ENCODE assay signal across 2 cellular contexts in genomic region chr5:143569722-143570567, GRCh38.
TF ChIP-seq lines count a peak whose summit lies in the region.

No MANE protein-coding gene starts in this region.

TF ChIP-seq in GM12878, 131 proteins besides CTCF, POLR2A, EP300 and RAD21:
- TF ChIP-seq CHD2 (IDR thresholded peaks at IDR 0.05; ENCODE audit: borderline replicate concordance, low read depth, low read length) = no peak
- TF ChIP-seq ATF2 (IDR thresholded peaks at IDR 0.05; ENCODE audit: low read length) = no peak
- TF ChIP-seq SPI1 (IDR thresholded peaks at IDR 0.05; ENCODE audit: borderline replicate concordance, insufficient read depth, low read depth, low read length) = 0 out of 2 replicates have a peak, but pooled peaks have one; percentile 6
- no peak for TF ChIP-seq MYB (IDR thresholded peaks at IDR 0.05; ENCODE audit: borderline replicate concordance, low read depth, low read length)
- peak; percentile 35 to 47; a peak in 2 of 4 replicates for TF ChIP-seq IKZF2 (IDR thresholded peaks at IDR 0.05)
- TF ChIP-seq IKZF1 (conservative IDR thresholded peaks at IDR 0.05) = 0 out of 2 replicates have a peak, but pooled peaks have one; percentile 41
- 0 out of 2 replicates have a peak, but pooled peaks have one; percentile 14 for TF ChIP-seq ZSCAN29 (IDR thresholded peaks at IDR 0.05)
- no peak for TF ChIP-seq USF1 (IDR thresholded peaks at IDR 0.05; ENCODE audit: borderline replicate concordance, extremely low read length, insufficient read depth, low read depth, low read length)
- 0 out of 2 replicates have a peak, but pooled peaks have one; percentile 28 for TF ChIP-seq ZNF687 (IDR thresholded peaks at IDR 0.05)
- no peak for TF ChIP-seq POLR2AphosphoS2 (IDR thresholded peaks at IDR 0.05; ENCODE audit: low read depth, low read length)
- TF ChIP-seq NBN (IDR thresholded peaks at IDR 0.05) = peak; percentile 34; the same call in 1 of the 2 replicates
- peak; percentile 53; the same call in 1 of the 2 replicates for TF ChIP-seq MTA2 (IDR thresholded peaks at IDR 0.05; ENCODE audit: low read depth)
- TF ChIP-seq IRF4 (IDR thresholded peaks at IDR 0.05; ENCODE audit: low read depth, low read length) = no peak
- no peak for TF ChIP-seq HDAC6 (IDR thresholded peaks at IDR 0.05; ENCODE audit: unreplicated experiment)
- no peak for TF ChIP-seq TARDBP (IDR thresholded peaks at IDR 0.05; ENCODE audit: borderline replicate concordance)
- TF ChIP-seq FOXK2 (IDR thresholded peaks at IDR 0.05) = no peak
- 0 out of 2 replicates have a peak, but pooled peaks have one; percentile 19 for TF ChIP-seq NR2C1 (IDR thresholded peaks at IDR 0.05)
- peak; percentile 60; the same call in 1 of the 2 replicates for TF ChIP-seq YY1 (IDR thresholded peaks at IDR 0.05; ENCODE audit: low read depth, low read length)
- TF ChIP-seq EGR1 (IDR thresholded peaks at IDR 0.05; ENCODE audit: borderline replicate concordance in 1 of 2, low read depth in 2 of 2, low read length in 2 of 2) = no peak
- no peak for TF ChIP-seq BMI1 (IDR thresholded peaks at IDR 0.05; ENCODE audit: borderline replicate concordance)
- TF ChIP-seq ESRRA (IDR thresholded peaks at IDR 0.05; ENCODE audit: low read length) = no peak
- TF ChIP-seq JUND (IDR thresholded peaks at IDR 0.05; ENCODE audit: low read depth, low read length) = no peak
- no peak for TF ChIP-seq TBL1XR1 (IDR thresholded peaks at IDR 0.05; ENCODE audit: low read depth, low read length)
- TF ChIP-seq SMARCA5 (IDR thresholded peaks at IDR 0.05) = 0 out of 2 replicates have a peak, but pooled peaks have one; percentile 17
- TF ChIP-seq ZNF24 (IDR thresholded peaks at IDR 0.05) = peak; percentile 45; the same call in 1 of the 2 replicates
- 0 out of 2 replicates have a peak, but pooled peaks have one; percentile 35 for TF ChIP-seq GATAD2B (conservative IDR thresholded peaks at IDR 0.05; ENCODE audit: low read depth)
- no peak for TF ChIP-seq RFX5 (IDR thresholded peaks at IDR 0.05; ENCODE audit: low read depth, low read length)
- peak; percentile 68 for TF ChIP-seq DPF2 (IDR thresholded peaks at IDR 0.05)
- no peak for TF ChIP-seq ZNF207 (IDR thresholded peaks at IDR 0.05; ENCODE audit: borderline replicate concordance)
- TF ChIP-seq SMAD1 (IDR thresholded peaks at IDR 0.05; ENCODE audit: low read depth, partially characterized antibody) = no peak
- 0 out of 2 replicates have a peak, but pooled peaks have one; percentile 10 for TF ChIP-seq ATF7 (IDR thresholded peaks at IDR 0.05; ENCODE audit: low read depth)
- TF ChIP-seq NR2F1 (conservative IDR thresholded peaks at IDR 0.05) = peak; percentile 43; the same call in 1 of the 2 replicates

TF ChIP-seq in HepG2, 621 proteins besides CTCF, POLR2A, EP300 and RAD21 (continues in another document):
- TF ChIP-seq ZNF605 (CRISPR knock-in tag; IDR thresholded peaks at IDR 0.05) = no peak
- TF ChIP-seq ZNF547 (CRISPR knock-in tag; IDR thresholded peaks at IDR 0.05) = no peak
- TF ChIP-seq ZNF224 (CRISPR knock-in tag; IDR thresholded peaks at IDR 0.05) = no peak
- TF ChIP-seq ZFX (CRISPR knock-in tag; IDR thresholded peaks at IDR 0.05; ENCODE audit: low read depth) = no peak
- TF ChIP-seq RORA (CRISPR knock-in tag; IDR thresholded peaks at IDR 0.05) = no peak
- TF ChIP-seq MED1 (CRISPR knock-in tag; IDR thresholded peaks at IDR 0.05) = peak; percentile 79
- TF ChIP-seq ZNF496 (CRISPR knock-in tag; IDR thresholded peaks at IDR 0.05; ENCODE audit: insufficient replicate concordance) = no peak
- TF ChIP-seq ZNF414 (CRISPR knock-in tag; IDR thresholded peaks at IDR 0.05) = 0 out of 2 replicates have a peak, but pooled peaks have one; percentile 54
- no peak for TF ChIP-seq SUZ12 (IDR thresholded peaks at IDR 0.05; ENCODE audit: low read depth, low read length)
- TF ChIP-seq ZNF639 (CRISPR knock-in tag; conservative IDR thresholded peaks at IDR 0.05) = no peak
- peak; percentile 74 for TF ChIP-seq TEAD3 (CRISPR knock-in tag; optimal IDR thresholded peaks at IDR 0.05; ENCODE audit: borderline replicate concordance)
- TF ChIP-seq ASH2L (IDR thresholded peaks at IDR 0.05; ENCODE audit: insufficient read length, low read depth, low read length) = no peak
- TF ChIP-seq ADNP (CRISPR knock-in tag; IDR thresholded peaks at IDR 0.05) = 0 out of 2 replicates have a peak, but pooled peaks have one; percentile 59
- TF ChIP-seq TFAP4 (IDR thresholded peaks at IDR 0.05; ENCODE audit: borderline replicate concordance, low read depth) = no peak
- peak; percentile 71; the same call in 1 of the 2 replicates for TF ChIP-seq CHD4 (IDR thresholded peaks at IDR 0.05; ENCODE audit: borderline replicate concordance, low read length)
- no peak for TF ChIP-seq NCOA5 (CRISPR knock-in tag; IDR thresholded peaks at IDR 0.05)
- TF ChIP-seq MXI1 (IDR thresholded peaks at IDR 0.05; ENCODE audit: borderline replicate concordance, low read depth, low read length) = no peak
- no peak for TF ChIP-seq FOXP1 (IDR thresholded peaks at IDR 0.05)
- peak; percentile 49; the same call in 1 of the 2 replicates for TF ChIP-seq FOXP1 (CRISPR knock-in tag; IDR thresholded peaks at IDR 0.05)
- peak; percentile 77 for TF ChIP-seq RARA (CRISPR knock-in tag; IDR thresholded peaks at IDR 0.05)
- no peak for TF ChIP-seq PRDM4 (CRISPR knock-in tag; IDR thresholded peaks at IDR 0.05; ENCODE audit: borderline replicate concordance)
- TF ChIP-seq ZNF772 (CRISPR knock-in tag; IDR thresholded peaks at IDR 0.05) = no peak
- TF ChIP-seq ZNF34 (CRISPR knock-in tag; IDR thresholded peaks at IDR 0.05; ENCODE audit: borderline replicate concordance) = no peak
- no peak for TF ChIP-seq CREBL2 (CRISPR knock-in tag; IDR thresholded peaks at IDR 0.05; ENCODE audit: borderline replicate concordance)
- TF ChIP-seq HNF4G (IDR thresholded peaks at IDR 0.05; ENCODE audit: borderline replicate concordance, low read depth, low read length) = peak; percentile 70; the same call in 1 of the 2 replicates
- peak; percentile 70; the same call in 1 of the 2 replicates for TF ChIP-seq HNF4G (CRISPR knock-in tag; IDR thresholded peaks at IDR 0.05; ENCODE audit: borderline replicate concordance, low read depth)
- peak; percentile 51; the same call in 1 of the 2 replicates for TF ChIP-seq MIXL1 (CRISPR knock-in tag; IDR thresholded peaks at IDR 0.05)
- TF ChIP-seq ZNF883 (CRISPR knock-in tag; IDR thresholded peaks at IDR 0.05; ENCODE audit: not compliant biosample characterization) = no peak
- TF ChIP-seq ZKSCAN1 (IDR thresholded peaks at IDR 0.05; ENCODE audit: low read length) = peak; percentile 93
- TF ChIP-seq ZXDC (CRISPR knock-in tag; IDR thresholded peaks at IDR 0.05) = no peak
- no peak for TF ChIP-seq ZNF556 (CRISPR knock-in tag; IDR thresholded peaks at IDR 0.05; ENCODE audit: borderline replicate concordance)
- TF ChIP-seq ZKSCAN8 (CRISPR knock-in tag; IDR thresholded peaks at IDR 0.05; ENCODE audit: borderline replicate concordance) = peak; percentile 47; the same call in 1 of the 2 replicates
- no peak for TF ChIP-seq ZNF660 (CRISPR knock-in tag; IDR thresholded peaks at IDR 0.05; ENCODE audit: borderline replicate concordance, low read depth)
- TF ChIP-seq KLF13 (CRISPR knock-in tag; IDR thresholded peaks at IDR 0.05) = no peak
- TF ChIP-seq RFX5 (IDR thresholded peaks at IDR 0.05; ENCODE audit: low read depth, low read length) = no peak
- TF ChIP-seq ETV6 (CRISPR knock-in tag; conservative IDR thresholded peaks at IDR 0.05) = no peak
- no peak for TF ChIP-seq SETDB1 (CRISPR knock-in tag; IDR thresholded peaks at IDR 0.05; ENCODE audit: borderline replicate concordance)
- no peak for TF ChIP-seq ZC3H4 (CRISPR knock-in tag; IDR thresholded peaks at IDR 0.05; ENCODE audit: borderline replicate concordance)
- no peak for TF ChIP-seq THAP9 (CRISPR knock-in tag; IDR thresholded peaks at IDR 0.05; ENCODE audit: borderline replicate concordance)
- peak; percentile 39; the same call in 1 of the 2 replicates for TF ChIP-seq CREM (IDR thresholded peaks at IDR 0.05)
- TF ChIP-seq CREM (CRISPR knock-in tag; IDR thresholded peaks at IDR 0.05) = no peak
- TF ChIP-seq ZFP36 (IDR thresholded peaks at IDR 0.05; ENCODE audit: borderline replicate concordance, low read depth, low read length, partially characterized antibody) = no peak
- TF ChIP-seq KLF6 (CRISPR knock-in tag; IDR thresholded peaks at IDR 0.05) = no peak
